ENCODE assay signal across 25 cellular contexts in genomic region chr2:228104215-228104614, GRCh38.
"Had no signal": no experiment of that assay in that cellular context is flagged by ENCODE, and none has a peak within 500 bp of the region (broad histone marks: within the 10 kb centered on the region; RNA-seq: fewer than 3 reads in every experiment).

No MANE protein-coding gene starts in this region.

- H3K9ac ChIP-seq: neural progenitor cell had no signal

- H3K4me3 ChIP-seq: left lung, lower lobe of right lung, neural progenitor cell, right atrium auricular region, right lobe of liver, stomach, testis, thyroid gland, transverse colon, upper lobe of left lung, vagina had no signal

- H3K27ac ChIP-seq: left lung, lower lobe of right lung, neural progenitor cell, neutrophil, right atrium auricular region, right lobe of liver, stomach, testis, thyroid gland, transverse colon, upper lobe of left lung, vagina had no signal

- ATAC-seq: left colon; left lung; lower lobe of right lung; naive thymus-derived CD8-positive, alpha-beta T cell; right lobe of liver; stimulated activated naive B cell treated with anti-CD40 and anti-IgM and Interleukin-4, amounts not matched to agents 10 μg/mL and 1 μg/mL and 100 μg/mL, for 72 hours; stimulated activated naive CD8-positive, alpha-beta T cell treated with anti-CD3 and anti-CD28 coated beads, Interleukin-15, Interleukin-2, amounts not matched to agents 100 U/mL and 50 U/mL, for 24 hours had no signal

- H3K4me1 ChIP-seq: left lung, lower lobe of right lung, neural progenitor cell, right atrium auricular region, right lobe of liver, stomach, testis, thyroid gland, transverse colon, upper lobe of left lung, vagina had no signal

- H3K9me3 ChIP-seq: lower lobe of right lung, neutrophil, right atrium auricular region, right lobe of liver, testis, thyroid gland, transverse colon, upper lobe of left lung, vagina had no signal

- H3K36me3 ChIP-seq: left lung, lower lobe of right lung, neural progenitor cell, neutrophil, right atrium auricular region, right lobe of liver, stomach, thyroid gland, transverse colon, upper lobe of left lung, vagina had no signal

- DNase-seq: left colon; left lung; lower lobe of right lung; mammary epithelial cell; mesenchymal stem cell; naive thymus-derived CD8-positive, alpha-beta T cell; nephron progenitor cell; occipital lobe; right lobe of liver; stimulated activated CD4-positive, alpha-beta T cell treated with anti-CD3 and anti-CD28 coated beads, Interleukin-12 subunit alpha, Interleukin-12 subunit beta, amount 100 ng/mL, for 4 hours; stimulated activated CD4-positive, alpha-beta T cell treated with anti-CD3 and anti-CD28 coated beads, Interleukin-15, amount 100 ng/mL, for 24 hours; stimulated activated CD4-positive, alpha-beta T cell treated with anti-CD3 and anti-CD28 coated beads, Interleukin-2, amount 100 ng/mL, for 24 hours; stimulated activated CD4-positive, alpha-beta T cell treated with anti-CD3 and anti-CD28 coated beads, Interleukin-4, amount 100 ng/mL, for 1 hour; stimulated activated naive B cell treated with anti-CD40 and anti-IgM and Interleukin-4, amounts not matched to agents 10 μg/mL and 1 μg/mL and 100 μg/mL, for 72 hours; stimulated activated naive CD8-positive, alpha-beta T cell treated with anti-CD3 and anti-CD28 coated beads, Interleukin-15, Interleukin-2, amounts not matched to agents 100 U/mL and 50 U/mL, for 24 hours; stomach; testis; thyroid gland; transverse colon; upper lobe of left lung had no signal

- FAIRE-seq: keratinocyte had no signal
